12 cellular contexts compared by ENCODE assay signal in genomic region chr19:15296353-15296752, GRCh38. TPM values are rescaled to one million over a fixed set of nuclear protein-coding genes. Genes with fewer than 3 reads are reported as not detected.
DNase-seq lines count a peak whose midpoint lies in the region; ATAC-seq, FAIRE-seq and TF ChIP-seq lines count a peak whose summit lies in the region.
"Had no signal": no experiment of that assay in that cellular context is flagged by ENCODE, and none has a peak within 500 bp of the region (broad histone marks: within the 10 kb centered on the region; RNA-seq: fewer than 3 reads in every experiment).

No MANE protein-coding gene starts in this region.

- no peak for DNase-seq in A549 (ENCODE audit: low read depth in 1 of 2, low spot score in 1 of 2)
- DNase-seq in Panc1 (ENCODE audit: low read depth, low spot score): no peak
- peak; percentile 56 for DNase-seq in fibroblast of villous mesenchyme (ENCODE audit: low read depth)
- no peak for DNase-seq in naive thymus-derived CD8-positive, alpha-beta T cell
- no peak for DNase-seq in amniotic stem cell (lab: John Stamatoyannopoulos, UW)
- DNase-seq in lower leg skin (ENCODE audit: low spot score in 2 of 2): no peak
- no peak for DNase-seq in NCI-H1105 treated with DMSO at 0.1 percent for 48 hours (lab: John Stamatoyannopoulos, UW)
- DNase-seq in CD14-positive monocyte (ENCODE audit: low spot score): no peak
- DNase-seq: MM.1S, occipital lobe had no signal

- ATAC-seq in A549 (no peak), Panc1 (no peak)
- ATAC-seq in naive thymus-derived CD8-positive, alpha-beta T cell: no peak

- H3K9me3 ChIP-seq in A549 (no peaks in the 10 kb centered on the region), Panc1 (ENCODE audit: control insufficient read depth, insufficient read depth, low read depth, low read length) (no peaks in the 10 kb centered on the region)

- TF ChIP-seq CTCF in A549 (IDR thresholded peaks at IDR 0.05) (no peak), Panc1 (IDR thresholded peaks at IDR 0.05) (no peak), fibroblast of villous mesenchyme (IDR thresholded peaks at IDR 0.05; ENCODE audit: insufficient read depth, low read depth, low read length) (no peak), lower leg skin (IDR thresholded peaks at IDR 0.05) (no peak), CD14-positive monocyte (IDR thresholded peaks at IDR 0.05) (no peak)

- no peak for TF ChIP-seq POLR2A in A549 (IDR thresholded peaks at IDR 0.05; ENCODE audit: low read length)
- TF ChIP-seq POLR2A in lower leg skin (IDR thresholded peaks at IDR 0.05): no peak

- H3K36me3 Mint-ChIP-seq in naive thymus-derived CD8-positive, alpha-beta T cell: peaks cover 0 to 20% (median 1%) of the 10 kb centered on the region in 3 donors
- H3K36me3 Mint-ChIP-seq in CD14-positive monocyte: peaks cover 12 to 26% of the 10 kb centered on the region in 2 donors

- H3K9me3 Mint-ChIP-seq in naive thymus-derived CD8-positive, alpha-beta T cell: no peaks in the 10 kb centered on the region
- no peaks in the 10 kb centered on the region for H3K9me3 Mint-ChIP-seq in CD14-positive monocyte

- POLR2A ChIA-PET in A549 (lab: Yijun Ruan, JAX): no interaction called here
- POLR2A ChIA-PET in Panc1 (lab: Charles Lee): no interaction called here
- POLR2A ChIA-PET in naive thymus-derived CD8-positive, alpha-beta T cell (lab: Charles Lee): interaction anchor here (1.3 kb wide), 1 partner anchor 83 kb away, joined by 3 read pairs; the partner anchor contains the start of gene AKAP8

- H3K4me3 Mint-ChIP-seq in naive thymus-derived CD8-positive, alpha-beta T cell: peak overlapping the region in 9 of 10 donors; percentile 56 to 81 (median 75)
- H3K4me3 Mint-ChIP-seq in CD14-positive monocyte: no peak overlapping the region

- no peak for TF ChIP-seq RAD21 in A549 (conservative IDR thresholded peaks at IDR 0.05 in 1 of 2, IDR thresholded peaks at IDR 0.05 in 1 of 2)

- intact Hi-C loops in Panc1 (cut with micrococcal nuclease; ENCODE audit: unreplicated experiment) (no loop called here), lower leg skin (cut with DNase I; ENCODE audit: low total_unique reads) (no loop called here), CD14-positive monocyte (cut with micrococcal nuclease) (no loop called here)

- 88% methylated on average over 10 of the region's 10 CpGs for WGBS in A549 (ENCODE audit: missing lambda C conversion rate)
- 76 to 84% methylated on average over 10 of the region's 10 CpGs for WGBS in lower leg skin, 2 donors

- in situ Hi-C loops in Panc1 (cut with HindIII; ENCODE audit: low pct_unique_long_range_greater_than_20kb, low sequenced_read_pairs): no loop called here

- H3K27me3 Mint-ChIP-seq in naive thymus-derived CD8-positive, alpha-beta T cell: no peaks in the 10 kb centered on the region
- H3K27me3 Mint-ChIP-seq in CD14-positive monocyte (ENCODE audit: low read depth in 3 of 3): peaks cover 0 to 3% (median 0%) of the 10 kb centered on the region in 3 donors

- CTCF ChIA-PET in A549 (lab: Yijun Ruan, JAX): interaction anchor here (0.6 to 2.8 kb wide), 4 partner anchors 13 to 69 kb away, joined by 3 to 12 read pairs (median 4); no protein-coding TSS in a partner anchor
- CTCF ChIA-PET in Panc1 (lab: Charles Lee): no interaction called here

- peaks cover 58 to 100% (median 95%) of the 10 kb centered on the region in 4 donors for H3K4me1 Mint-ChIP-seq in naive thymus-derived CD8-positive, alpha-beta T cell
- H3K4me1 Mint-ChIP-seq in CD14-positive monocyte: peaks cover 86% of the 10 kb centered on the region

- H3K27ac Mint-ChIP-seq in naive thymus-derived CD8-positive, alpha-beta T cell: peak overlapping the region in 9 of 10 donors; percentile 85 to 96 (median 90)
- peak overlapping the region in 3 of 7 donors; percentile 73 to 84 (median 84) for H3K27ac Mint-ChIP-seq in CD14-positive monocyte

- no TSS peak for BruUV-seq in Panc1 (replicated peaks; lab: Mats Ljungman, UMichigan)

- no peak for FAIRE-seq in A549 (lab: Jason Lieb, UNC)
- FAIRE-seq: frontal cortex, GM12891 had no signal

- peak overlapping the region; percentile 84 for H3K4me2 ChIP-seq in A549

- H3K4me3 ChIP-seq in A549 (no peak overlapping the region), Panc1 (ENCODE audit: low read depth in 2 of 2, low read length in 2 of 2) (no peak overlapping the region), fibroblast of villous mesenchyme (ENCODE audit: low read depth, low read length) (no peak overlapping the region), lower leg skin (ENCODE audit: low read depth, poor library complexity, severe bottlenecking) (no peak overlapping the region)

- H3K36me3 ChIP-seq in Panc1 (ENCODE audit: control insufficient read depth, insufficient read depth, low read length): no peaks in the 10 kb centered on the region

- H3K27ac ChIP-seq in A549 (peak overlapping the region; percentile 81 to 88), Panc1 (ENCODE audit: low read length) (peak overlapping the region; percentile 61; the same call in 1 of the 2 replicates)

- peaks cover 98% of the 10 kb centered on the region for H3K4me1 ChIP-seq in A549
- H3K4me1 ChIP-seq in Panc1 (ENCODE audit: control insufficient read depth, insufficient read depth, low read length): peaks cover 57% of the 10 kb centered on the region

- TF ChIP-seq EP300 in A549 (IDR thresholded peaks at IDR 0.05): no peak

- H3K27me3 ChIP-seq in Panc1 (ENCODE audit: control insufficient read depth, insufficient read depth, low read length): no peaks in the 10 kb centered on the region

TF ChIP-seq in A549, 52 proteins besides CTCF, POLR2A, EP300 and RAD21:
- TF ChIP-seq, protein P1, sequence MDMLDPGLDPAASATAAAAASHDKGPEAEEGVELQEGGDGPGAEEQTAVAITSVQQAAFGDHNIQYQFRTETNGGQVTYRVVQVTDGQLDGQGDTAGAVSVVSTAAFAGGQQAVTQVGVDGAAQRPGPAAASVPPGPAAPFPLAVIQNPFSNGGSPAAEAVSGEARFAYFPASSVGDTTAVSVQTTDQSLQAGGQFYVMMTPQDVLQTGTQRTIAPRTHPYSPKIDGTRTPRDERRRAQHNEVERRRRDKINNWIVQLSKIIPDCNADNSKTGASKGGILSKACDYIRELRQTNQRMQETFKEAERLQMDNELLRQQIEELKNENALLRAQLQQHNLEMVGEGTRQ (IDR thresholded peaks at IDR 0.05): no peak
- TF ChIP-seq PHF8 (IDR thresholded peaks at IDR 0.05; ENCODE audit: borderline replicate concordance, low read depth) (no peak), MAX (IDR thresholded peaks at IDR 0.05) (no peak), KDM5A (IDR thresholded peaks at IDR 0.05) (no peak), NPAS2 (CRISPR knock-in tag; IDR thresholded peaks at IDR 0.05; ENCODE audit: borderline replicate concordance) (no peak), BCL3 (IDR thresholded peaks at IDR 0.05) (no peak), CHD2 (IDR thresholded peaks at IDR 0.05; ENCODE audit: low read length, partially characterized antibody) (no peak), NR3C1 (IDR thresholded peaks at IDR 0.05) (no peak), ATOH8 (CRISPR knock-in tag; IDR thresholded peaks at IDR 0.05; ENCODE audit: low read depth) (no peak), EHF (CRISPR knock-in tag; IDR thresholded peaks at IDR 0.05) (no peak), MAZ (IDR thresholded peaks at IDR 0.05; ENCODE audit: borderline replicate concordance, low read depth, low read length) (no peak), TP53 (CRISPR knock-in tag; IDR thresholded peaks at IDR 0.05) (no peak), HDAC2 (IDR thresholded peaks at IDR 0.05) (no peak), HOXB5 (CRISPR knock-in tag; IDR thresholded peaks at IDR 0.05) (no peak)

RNA-seq across cellular contexts. Expression of gene BRD4, which starts 36.0 kb away (rescaled TPM):
- polyA plus RNA-seq in A549 (2011; rRNA removed) (8.3 and 11.8 TPM in 2 replicates), A549 (2017; fragmentation: RNase III; extraction: RNeasy Plus Mini Kit Qiagen cat#74134 plus additional on column Dnase treatment) (22.5 to 23.3 TPM (median 23.1 TPM) in 3 replicates), CD14-positive monocyte (1 to 10 TPM; 3.7 to 4.2 TPM)
- polyA plus RNA-seq in A549 (2012; cell fraction: cytosol; rRNA removed): 8.9 and 12.2 TPM in 2 replicates
- 21.4 and 21.7 TPM in 2 replicates for polyA plus RNA-seq in A549 (2012; cell fraction: nucleus; rRNA removed)
- 30.4 and 34.7 TPM in 2 replicates for polyA minus RNA-seq in A549 (2011; rRNA and poly(A)+ RNA removed)
- total RNA-seq in Panc1 (2021; ENCODE audit: unreplicated experiment) (102 TPM), fibroblast of villous mesenchyme (25.8 and 26.3 TPM in 2 replicates), lower leg skin (10 to 100 TPM; 34.8 to 78.6 (median 49.2) TPM)
- 75.9 TPM for polyA plus RNA-seq in Panc1 (2012; ENCODE audit: insufficient read length)
- total RNA-seq in naive thymus-derived CD8-positive, alpha-beta T cell: 100 to 1,000 TPM; 172 to 180 TPM
- polyA plus RNA-seq in naive thymus-derived CD8-positive, alpha-beta T cell: 10 to 100 TPM; 10.6 to 37.2 (median 11.5) TPM

Comparison
In these comparisons a context has a peak if more than half of its experiments do, and no peak if none do; other contexts are left out.
1. H3K4me3 Mint-ChIP-seq: peak in naive thymus-derived CD8-positive, alpha-beta T cell (9 of 10); none in CD14-positive monocyte (0 of 2).